18 cellular contexts compared by ENCODE assay signal in genomic region chr14:89032086-89032649, GRCh38.
"Had no signal": no experiment of that assay in that cellular context is flagged by ENCODE, and none has a peak within 500 bp of the region (broad histone marks: within the 10 kb centered on the region; RNA-seq: fewer than 3 reads in every experiment).

No MANE protein-coding gene starts in this region.

- H3K4me3 Mint-ChIP-seq: activated B cell treated with CpG ODN at 0.5 μM for 24 hours; dendritic cell treated with granulocyte-macrophage colony-stimulating factor and Interleukin-4, amounts not matched to agents 40 ng/mL and 50 ng/mL, for 4 days; mesothelial cell of epicardium; stimulated activated naive CD8-positive, alpha-beta T cell treated with anti-CD3 and anti-CD28 coated beads, Interleukin-15, Interleukin-2, amounts not matched to agents 100 ng/mL and 50 ng/mL, for 24 hours; type B pancreatic cell had no signal

- H3K4me3 ChIP-seq: ascending aorta, breast epithelium, lower lobe of right lung, prostate gland, suprapubic skin had no signal

- H3K27ac ChIP-seq: ascending aorta, breast epithelium, lower lobe of right lung, prostate gland, suprapubic skin had no signal

- H3K36me3 Mint-ChIP-seq: mesothelial cell of epicardium, type B pancreatic cell had no signal

- DNase-seq: activated B cell treated with CpG ODN at 0.5 μM for 24 hours; activated CD4-positive, alpha-beta T cell treated with anti-CD3 and anti-CD28 coated beads for 48 hours; activated CD8-positive, alpha-beta memory T cell treated with anti-CD3 and anti-CD28 coated beads, Interleukin-2, amount 50 U/mL, for 48 hours; activated naive CD4-positive, alpha-beta T cell; cerebellar nuclear complex; effector memory CD4-positive, alpha-beta T cell; foreskin melanocyte; left colon; lower lobe of right lung; right cardiac atrium had no signal

- H3K9me3 Mint-ChIP-seq: activated B cell treated with CpG ODN at 0.5 μM for 24 hours; dendritic cell treated with granulocyte-macrophage colony-stimulating factor and Interleukin-4, amounts not matched to agents 40 ng/mL and 50 ng/mL, for 4 days; stimulated activated naive CD8-positive, alpha-beta T cell treated with anti-CD3 and anti-CD28 coated beads, Interleukin-15, Interleukin-2, amounts not matched to agents 100 ng/mL and 50 ng/mL, for 24 hours; type B pancreatic cell had no signal

- H3K36me3 ChIP-seq: ascending aorta, breast epithelium, lower lobe of right lung, prostate gland, suprapubic skin had no signal

- H3K27ac Mint-ChIP-seq: activated B cell treated with CpG ODN at 0.5 μM for 24 hours; dendritic cell treated with granulocyte-macrophage colony-stimulating factor and Interleukin-4, amounts not matched to agents 40 ng/mL and 50 ng/mL, for 4 days; mesothelial cell of epicardium; stimulated activated naive CD8-positive, alpha-beta T cell treated with anti-CD3 and anti-CD28 coated beads, Interleukin-15, Interleukin-2, amounts not matched to agents 100 ng/mL and 50 ng/mL, for 24 hours; type B pancreatic cell had no signal

- H3K27me3 ChIP-seq: ascending aorta, breast epithelium had no signal

- H3K4me1 ChIP-seq: ascending aorta, prostate gland had no signal

- H3K4me1 Mint-ChIP-seq: mesothelial cell of epicardium had no signal

- ATAC-seq: left colon, lower lobe of right lung, right cardiac atrium had no signal
